ENCODE assay signal across 8 cellular contexts in the genomic region with DNA sequence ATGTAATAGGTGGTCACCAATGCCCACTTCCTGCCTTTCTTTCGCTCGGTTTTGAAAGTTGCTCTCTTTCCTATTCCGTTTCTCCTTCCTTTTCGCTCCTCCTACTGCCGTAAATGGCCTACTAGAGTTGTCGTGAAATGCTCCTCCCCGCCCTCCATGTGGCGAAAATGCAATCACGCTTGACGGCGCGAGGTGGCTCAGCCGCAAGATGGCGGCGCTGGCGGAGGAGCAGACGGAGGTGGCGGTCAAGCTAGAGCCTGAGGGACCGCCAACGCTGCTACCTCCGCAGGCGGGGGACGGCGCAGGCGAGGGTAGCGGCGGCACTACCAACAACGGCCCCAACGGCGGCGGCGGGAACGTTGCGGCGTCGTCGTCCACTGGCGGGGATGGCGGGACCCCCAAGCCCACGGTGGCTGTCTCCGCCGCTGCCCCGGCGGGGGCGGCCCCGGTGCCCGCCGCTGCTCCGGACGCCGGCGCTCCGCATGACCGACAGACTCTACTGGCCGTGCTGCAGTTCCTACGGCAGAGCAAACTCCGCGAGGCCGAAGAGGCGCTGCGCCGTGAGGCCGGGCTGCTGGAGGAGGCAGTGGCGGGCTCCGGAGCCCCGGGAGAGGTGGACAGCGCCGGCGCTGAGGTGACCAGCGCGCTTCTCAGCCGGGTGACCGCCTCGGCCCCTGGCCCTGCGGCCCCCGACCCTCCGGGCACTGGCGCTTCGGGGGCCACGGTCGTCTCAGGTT. TPM values are rescaled to one million over a fixed set of nuclear protein-coding genes. Genes with fewer than 3 reads are reported as not detected.
A peak's percentile ranks its signal among the peaks of the same experiment; 100 is the strongest.
DNase-seq lines count a peak whose midpoint lies in the region; ATAC-seq, FAIRE-seq and TF ChIP-seq lines count a peak whose summit lies in the region.

TSS of gene TAF5 (plus strand) at position 195 of the 737 bp plus-strand sequence. CDS start at position 209, 14 bp downstream.

- no peak for TF ChIP-seq CTCF in WI38 (IDR thresholded peaks at IDR 0.05; ENCODE audit: low read depth, low read length)
- no peak for TF ChIP-seq CTCF in bronchial epithelial cell (IDR thresholded peaks at IDR 0.05; ENCODE audit: insufficient read depth, low read length, severe bottlenecking)

- no peak for FAIRE-seq in bronchial epithelial cell (lab: Jason Lieb, UNC)

- H3K4me3 ChIP-seq in WI38 (ENCODE audit: low read depth, low read length), result peak within 1 kb of the TSS; percentile 83
- H3K4me3 ChIP-seq in bronchial epithelial cell (ENCODE audit: low read depth, low read length), result peak within 1 kb of the TSS; percentile 68
- H3K4me3 ChIP-seq in skin epidermis, result peak within 1 kb of the TSS; percentile 73 to 100 (median 98)

- peak; percentile 95 for DNase-seq in AG08396 (ENCODE audit: low spot score)
- DNase-seq in NCI-H2227 treated with DMSO at 0.1 percent for 48 hours (lab: John Stamatoyannopoulos, UW), result peak; percentile 90
- DNase-seq in bronchial epithelial cell (ENCODE audit: low read depth), result peak; percentile 89
- peak; percentile 92 for DNase-seq in iPS-NIHi11 (ENCODE audit: low spot score)

- H3K27ac ChIP-seq in skin epidermis, result peak within 1 kb of the TSS in 20 of 21 experiments; percentile 71 to 96 (median 92)

- peak; percentile 58 for ATAC-seq in HG03175 (IDR thresholded peaks at IDR 0.05; ENCODE audit: unreplicated experiment)

- peak; percentile 91 for TF ChIP-seq POLR2A in GM18951 (IDR thresholded peaks at IDR 0.05; ENCODE audit: extremely low read depth, insufficient read depth, insufficient read length)

- in situ Hi-C loops in GM18951 (cut with MboI; ENCODE audit: low sequenced_read_pairs, unreplicated experiment), result no loop called here

- no peaks in the 10 kb centered on the region for H3K27me3 ChIP-seq in bronchial epithelial cell (ENCODE audit: control insufficient read depth, insufficient read depth, low read length)

- H3K36me3 ChIP-seq in bronchial epithelial cell (ENCODE audit: control insufficient read depth, insufficient read depth, low read length), result no peaks in the 10 kb centered on the region

RNA-seq across cellular contexts. Expression of gene TAF5, which starts in this region (rescaled TPM):
- total RNA-seq in bronchial epithelial cell, result 3.3 and 3.7 TPM in 2 replicates

Comparison
In these comparisons a context has a peak if more than half of its experiments do, and no peak if none do; other contexts are left out.
1. Peak in every context shown above with its lines: DNase-seq, ATAC-seq, H3K4me3 ChIP-seq and H3K27ac ChIP-seq.